ENCODE assay signal across 9 cellular contexts in genomic region chr15:74364936-74365618, GRCh38. TPM values are rescaled to one million over a fixed set of nuclear protein-coding genes. Genes with fewer than 3 reads are reported as not detected.
DNase-seq lines count a peak whose midpoint lies in the region; ATAC-seq and TF ChIP-seq lines count a peak whose summit lies in the region.
"Had no signal": no experiment of that assay in that cellular context is flagged by ENCODE, and none has a peak within 500 bp of the region (broad histone marks: within the 10 kb centered on the region; RNA-seq: fewer than 3 reads in every experiment).

No MANE protein-coding gene starts in this region.

- H3K9me3 ChIP-seq in mesodermal cell (ENCODE audit: control insufficient read depth, low read length) = no peaks in the 10 kb centered on the region

- peaks cover 3% of the 10 kb centered on the region for H3K4me1 Mint-ChIP-seq in activated naive CD4-positive, alpha-beta T cell treated with anti-CD3 and anti-CD28 coated beads, Interleukin-2, amount 10 ng/mL, durations not matched to agents 7 days and 5 days
- peaks cover 4% of the 10 kb centered on the region for H3K4me1 Mint-ChIP-seq in type B pancreatic cell (ENCODE audit: unreplicated experiment)

- ATAC-seq in GM21526 (IDR thresholded peaks at IDR 0.05; ENCODE audit: low FRiP score, unreplicated experiment) = no peak

- TF ChIP-seq CTCF in dorsolateral prefrontal cortex (IDR thresholded peaks at IDR 0.05 in 54 of 56, conservative IDR thresholded peaks at IDR 0.05 in 2 of 56; ENCODE audit: low read depth in 1 of 56, partially characterized antibody in 56 of 56) (no peak), type B pancreatic cell (conservative IDR thresholded peaks at IDR 0.05) (no peak)

- 40 to 43% methylated on average over 7 to 8 of the region's 12 CpGs for WGBS in mesodermal cell (ENCODE audit: insufficient coverage in 2 of 2), 2 experiments

- CTCF ChIA-PET in activated naive CD4-positive, alpha-beta T cell treated with anti-CD3 and anti-CD28 coated beads, Interleukin-2, amount 10 ng/mL, durations not matched to agents 7 days and 5 days (lab: Charles Lee) = no interaction called here

- H3K4me3 ChIP-seq in dorsolateral prefrontal cortex (peak overlapping the region in 56 of 59 donors; percentile 24 to 73 (median 59)), mesodermal cell (ENCODE audit: extremely low read depth, insufficient read depth, low read length, poor library complexity, severe bottlenecking) (peak overlapping the region; percentile 46)

- no peaks in the 10 kb centered on the region for H3K36me3 Mint-ChIP-seq in activated naive CD4-positive, alpha-beta T cell treated with anti-CD3 and anti-CD28 coated beads, Interleukin-2, amount 10 ng/mL, durations not matched to agents 7 days and 5 days
- no peaks in the 10 kb centered on the region for H3K36me3 Mint-ChIP-seq in type B pancreatic cell

- H3K36me3 ChIP-seq in mesodermal cell (ENCODE audit: control insufficient read depth, insufficient read depth, low read length) = no peaks in the 10 kb centered on the region

- no peak for DNase-seq in activated naive CD4-positive, alpha-beta T cell treated with anti-CD3 and anti-CD28 coated beads, Interleukin-2, amount 10 ng/mL, durations not matched to agents 7 days and 5 days
- DNase-seq in activated naive CD4-positive, alpha-beta T cell (lab: John Stamatoyannopoulos, UW) = no peak
- DNase-seq in dorsolateral prefrontal cortex (no peak), type B pancreatic cell (ENCODE audit: extremely low spot score, unreplicated experiment) (no peak), dedifferentiated amniotic fluid mesenchymal stem cell (ENCODE audit: extremely low spot score) (no peak), NCI-H524 (lab: John Stamatoyannopoulos, UW) (no peak)
- DNase-seq: NCI-H446 treated with DMSO at 0.1 percent for 48 hours had no signal

- H3K9me3 Mint-ChIP-seq in activated naive CD4-positive, alpha-beta T cell treated with anti-CD3 and anti-CD28 coated beads, Interleukin-2, amount 10 ng/mL, durations not matched to agents 7 days and 5 days = no peaks in the 10 kb centered on the region
- H3K9me3 Mint-ChIP-seq in type B pancreatic cell = no peaks in the 10 kb centered on the region

- H3K4me1 ChIP-seq in mesodermal cell (ENCODE audit: control insufficient read depth, insufficient read depth, low read length, poor library complexity, severe bottlenecking) = peaks cover 11% of the 10 kb centered on the region

- peaks cover 78% of the 10 kb centered on the region for H3K27me3 Mint-ChIP-seq in activated naive CD4-positive, alpha-beta T cell treated with anti-CD3 and anti-CD28 coated beads, Interleukin-2, amount 10 ng/mL, durations not matched to agents 7 days and 5 days
- peaks cover 21% of the 10 kb centered on the region for H3K27me3 Mint-ChIP-seq in type B pancreatic cell

- no peak overlapping the region for H3K27ac Mint-ChIP-seq in activated naive CD4-positive, alpha-beta T cell treated with anti-CD3 and anti-CD28 coated beads, Interleukin-2, amount 10 ng/mL, durations not matched to agents 7 days and 5 days
- H3K27ac Mint-ChIP-seq in type B pancreatic cell = no peak overlapping the region

- peaks cover 0 to 29% (median 4%) of the 10 kb centered on the region in 45 donors for H3K27me3 ChIP-seq in dorsolateral prefrontal cortex

- peak overlapping the region; percentile 53 for H3K4me3 Mint-ChIP-seq in activated naive CD4-positive, alpha-beta T cell treated with anti-CD3 and anti-CD28 coated beads, Interleukin-2, amount 10 ng/mL, durations not matched to agents 7 days and 5 days
- H3K4me3 Mint-ChIP-seq in type B pancreatic cell = peak overlapping the region; percentile 87

- H3K27ac ChIP-seq in dorsolateral prefrontal cortex = peak overlapping the region in 1 of 59 donors; percentile 7
- peak overlapping the region; percentile 59 for H3K27ac ChIP-seq in mesodermal cell (ENCODE audit: low read depth, low read length, severe bottlenecking)

- intact Hi-C loops in dorsolateral prefrontal cortex (cut with DNase I) = no loop called here

RNA-seq across cellular contexts. Expression of gene CYP11A1, which starts 2.4 kb away (rescaled TPM):
- total RNA-seq in dorsolateral prefrontal cortex (1 to 10 TPM in 106 of 120 experiments, under 1 TPM in 14; 0.37 to 5.5 (median 2.0) TPM), type B pancreatic cell (ENCODE audit: low replicate concordance) (0.80 and 1.0 TPM in 2 replicates)
- 2.9 TPM for polyA plus RNA-seq in mesodermal cell (2013, experiment 1 of 2)
- polyA plus RNA-seq in mesodermal cell (2013, experiment 2 of 2) = 3.2 TPM
